Comparison of ENCODE assay signal across 16 cellular contexts in genomic region chr3:53156368-53156834, GRCh38. TPM values are rescaled to one million over a fixed set of nuclear protein-coding genes. Genes with fewer than 3 reads are reported as not detected.
DNase-seq lines count a peak whose midpoint lies in the region; ATAC-seq and TF ChIP-seq lines count a peak whose summit lies in the region.
"Had no signal": no experiment of that assay in that cellular context is flagged by ENCODE, and none has a peak within 500 bp of the region (broad histone marks: within the 10 kb centered on the region; RNA-seq: fewer than 3 reads in every experiment).

No MANE protein-coding gene starts in this region.

- no peak for ATAC-seq in HG03565 (IDR thresholded peaks at IDR 0.05; ENCODE audit: unreplicated experiment)
- no peak for ATAC-seq in HG03354 (IDR thresholded peaks at IDR 0.05; ENCODE audit: poor library complexity, severe bottlenecking, unreplicated experiment)
- ATAC-seq in HG03139 (IDR thresholded peaks at IDR 0.05; ENCODE audit: unreplicated experiment) = no peak
- ATAC-seq: activated CD4-positive, alpha-beta T cell treated with anti-CD3 and anti-CD28 coated beads for 36 hours; activated T-cell treated with anti-CD3 and anti-CD28 coated beads, Interleukin-2, amount 50 U/mL, for 72 hours; T-cell had no signal

- no TSS peak for BruUV-seq in PC-9 (replicated peaks; lab: Mats Ljungman, UMichigan)

- 6 to 15% methylated on average over 12 to 35 of the region's 36 CpGs for WGBS in GM23248 (ENCODE audit: low coverage in 1 of 2, low lambda C conversion rate in 2 of 2, missing lambda C conversion rate in 2 of 2), 2 experiments
- WGBS in iPS DF 6.9 (ENCODE audit: insufficient coverage, insufficient read length) = no CpG with 5 or more reads among the region's 36 CpGs

- POLR2A ChIA-PET in PC-9 (lab: Charles Lee; ENCODE audit: unreplicated experiment) = no interaction called here

- TF ChIP-seq CTCF in PC-9 (conservative IDR thresholded peaks at IDR 0.05) = no peak

- H3K27me3 ChIP-seq in GM23248 (replicated peaks; ENCODE audit: insufficient read depth) = no peaks in the 10 kb centered on the region
- H3K27me3 ChIP-seq in PC-9 (ENCODE audit: insufficient read depth, low read depth) = no peaks in the 10 kb centered on the region
- H3K27me3 ChIP-seq in iPS DF 6.9 (ENCODE audit: control insufficient read depth, insufficient read depth, low read length) = no peaks in the 10 kb centered on the region
- peaks cover 8% of the 10 kb centered on the region for H3K27me3 ChIP-seq in rectal smooth muscle tissue (ENCODE audit: control insufficient read depth, insufficient read depth, low read length)
- H3K27me3 ChIP-seq: adrenal gland, uterus had no signal

- H2AFZ ChIP-seq in GM23248 (no peak overlapping the region), PC-9 (no peak overlapping the region)

- CTCF ChIA-PET in PC-9 (lab: Charles Lee) = no interaction called here

- H3K9me2 ChIP-seq in GM23248 (ENCODE audit: insufficient read depth) (no peaks in the 10 kb centered on the region), PC-9 (ENCODE audit: insufficient read depth) (no peaks in the 10 kb centered on the region)

- H3K9me3 ChIP-seq in GM23248 (ENCODE audit: low read depth) (no peaks in the 10 kb centered on the region), PC-9 (ENCODE audit: insufficient read depth, low read depth) (no peaks in the 10 kb centered on the region), iPS DF 6.9 (ENCODE audit: control insufficient read depth, insufficient read depth, low read length) (no peaks in the 10 kb centered on the region)
- H3K9me3 ChIP-seq: adrenal gland, BLaER1, uterus had no signal

- H3F3A ChIP-seq in GM23248 (ENCODE audit: insufficient read depth) (no peaks in the 10 kb centered on the region), PC-9 (ENCODE audit: insufficient read depth, low read depth) (peaks cover 31% of the 10 kb centered on the region)

- H3K4me2 ChIP-seq in GM23248 (ENCODE audit: unreplicated experiment) = no peak overlapping the region
- H3K4me2 ChIP-seq in PC-9 = peak overlapping the region; percentile 81; the same call in 1 of the 2 replicates
- H3K4me2 ChIP-seq: BLaER1 had no signal

- DNase-seq in GM23248 = peak; percentile 31
- no peak for DNase-seq in PC-9
- no peak for DNase-seq in iPS DF 6.9 (ENCODE audit: low read depth, low spot score)
- no peak for DNase-seq in kidney tubule cell (ENCODE audit: low spot score)
- DNase-seq: activated CD4-positive, alpha-beta T cell treated with anti-CD3 and anti-CD28 coated beads for 36 hours; activated T-cell treated with anti-CD3 and anti-CD28 coated beads, Interleukin-2, amount 50 U/mL, for 72 hours; NCI-H2171 treated with DMSO at 0.1 percent for 48 hours; stimulated activated CD4-positive, alpha-beta T cell treated with anti-CD3 and anti-CD28 coated beads, Interleukin-1b, Interleukin-23, amount 100 ng/mL, for 48 hours; T-cell; uterus had no signal

- H3K36me3 ChIP-seq in GM23248 (ENCODE audit: low read depth) (no peaks in the 10 kb centered on the region), PC-9 (ENCODE audit: low read depth) (no peaks in the 10 kb centered on the region), iPS DF 6.9 (ENCODE audit: control insufficient read depth, insufficient read depth, low read length) (no peaks in the 10 kb centered on the region), rectal smooth muscle tissue (ENCODE audit: control insufficient read depth, insufficient read depth, low read length) (no peaks in the 10 kb centered on the region)
- H3K36me3 ChIP-seq: adrenal gland, BLaER1, uterus had no signal

- H3K9ac ChIP-seq in GM23248 (no peak overlapping the region), rectal smooth muscle tissue (ENCODE audit: low read length) (no peak overlapping the region)
- H3K9ac ChIP-seq: BLaER1 had no signal

- H4K20me1 ChIP-seq in GM23248 (ENCODE audit: insufficient read depth) (no peaks in the 10 kb centered on the region), PC-9 (ENCODE audit: insufficient read depth) (no peaks in the 10 kb centered on the region)
- H4K20me1 ChIP-seq: BLaER1 had no signal

- intact Hi-C loops in PC-9 (cut with micrococcal nuclease; ENCODE audit: unreplicated experiment) = loop anchor here (5.0 kb wide), 1 partner anchor 101 kb away; the partner anchor contains the start of gene TKT

- H3K4me3 ChIP-seq in GM23248 (no peak overlapping the region), PC-9 (no peak overlapping the region), iPS DF 6.9 (ENCODE audit: low read length) (peak overlapping the region; percentile 9; the same call in 1 of the 2 replicates), rectal smooth muscle tissue (ENCODE audit: low read length) (peak overlapping the region; percentile 31)
- H3K4me3 ChIP-seq: adrenal gland, BLaER1, uterus had no signal

- H3K4me1 ChIP-seq in GM23248 (ENCODE audit: insufficient read depth) (peaks cover 4% of the 10 kb centered on the region; the same call in 1 of the 2 replicates), PC-9 (replicated peaks; ENCODE audit: insufficient read depth) (peaks cover 90% of the 10 kb centered on the region), iPS DF 6.9 (ENCODE audit: control insufficient read depth, insufficient read depth, low read length) (peaks cover 12% of the 10 kb centered on the region), rectal smooth muscle tissue (ENCODE audit: control insufficient read depth, insufficient read depth, low read length) (no peaks in the 10 kb centered on the region)

- in situ Hi-C loops in GM23248 (cut with MboI) = no loop called here

- H3K27ac ChIP-seq in GM23248 (no peak overlapping the region), PC-9 (peak overlapping the region; percentile 82), iPS DF 6.9 (ENCODE audit: low read length) (no peak overlapping the region), rectal smooth muscle tissue (ENCODE audit: low read depth, low read length) (no peak overlapping the region)
- H3K27ac ChIP-seq: BLaER1, uterus had no signal

- H3K79me2 ChIP-seq in GM23248 (ENCODE audit: insufficient read depth) = no peaks in the 10 kb centered on the region
- 0 out of 2 replicates have a peak, but pooled peaks cover 1% of the 10 kb centered on the region for H3K79me2 ChIP-seq in PC-9 (ENCODE audit: low read depth)

RNA-seq across cellular contexts. Expression of gene PRKCD, which starts 4.6 kb away (rescaled TPM):
- 1.8 and 2.5 TPM in 2 replicates for total RNA-seq in GM23248 (2014; rRNA removed; shearing (Covaris generic))
- 9.2 and 9.6 TPM in 2 replicates for polyA plus RNA-seq in GM23248 (2016; fragmentation: Nextera tagmentation; extraction: Ambion mirVana)
- 30.1 and 34.3 TPM in 2 replicates for total RNA-seq in PC-9 (2021)

RNA-seq across cellular contexts. Expression of gene RFT1, which starts 26.2 kb away (rescaled TPM):
- total RNA-seq in GM23248 (2014; rRNA removed; shearing (Covaris generic)) = 20.9 and 35.0 TPM in 2 replicates
- polyA plus RNA-seq in GM23248 (2016; fragmentation: Nextera tagmentation; extraction: Ambion mirVana) = 35.7 and 43.8 TPM in 2 replicates
- 30.8 and 31.0 TPM in 2 replicates for total RNA-seq in PC-9 (2021)

Comparison
In these comparisons a context has a peak if more than half of its experiments do, and no peak if none do; other contexts are left out.
1. H3K4me3 ChIP-seq: peak in iPS DF 6.9 (single experiment) and rectal smooth muscle tissue (single experiment); none in GM23248 (single experiment) and PC-9 (single experiment).